20 cellular contexts compared by ENCODE assay signal in the genomic region with DNA sequence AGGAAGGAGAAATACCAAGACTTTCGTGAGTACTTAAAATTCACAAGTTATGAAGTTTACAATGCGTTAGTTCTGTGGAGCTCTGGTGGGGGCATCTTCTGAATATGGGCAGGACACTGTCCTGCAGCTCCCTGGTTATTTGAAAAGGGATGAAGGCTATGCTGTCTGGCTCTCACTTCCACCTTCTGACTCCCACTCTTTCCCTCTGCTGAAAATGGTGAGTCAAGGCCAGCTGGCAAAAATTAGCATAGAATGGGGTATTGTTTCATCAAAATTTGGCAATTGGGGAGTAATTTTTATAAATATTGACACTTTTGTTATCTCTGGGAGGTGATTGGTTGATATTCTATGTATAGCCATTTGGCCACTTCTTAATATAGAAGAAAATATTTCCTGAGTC.
DNase-seq lines count a peak whose midpoint lies in the region; ATAC-seq and TF ChIP-seq lines count a peak whose summit lies in the region.
"Had no signal": no experiment of that assay in that cellular context is flagged by ENCODE, and none has a peak within 500 bp of the region (broad histone marks: within the 10 kb centered on the region; RNA-seq: fewer than 3 reads in every experiment).

No MANE protein-coding gene starts in this region.

- DNase-seq in AG20443 (ENCODE audit: low spot score) (peak; percentile 32), GM23248 (peak; percentile 54), dermis blood vessel endothelial cell (peak; percentile 30), suprapubic skin (ENCODE audit: low spot score in 2 of 2) (no peak), COLO829 (ENCODE audit: low spot score) (no peak), psoas muscle (no peak)
- DNase-seq: 8988T; ACHN; BE2C; Caco-2; CD4-positive, alpha-beta memory T cell; DMS153; DND-41; GOT3; HFFc6 had no signal

- H3K4me3 ChIP-seq in GM23248 (peak overlapping the region; percentile 42; the same call in 1 of the 2 replicates), suprapubic skin (no peak overlapping the region), psoas muscle (no peak overlapping the region)
- H3K4me3 ChIP-seq: A549; BLaER1 treated with 17β-estradiol and CSF1 and Interleukin-3, amounts not matched to agents 10 nM and 100 nM; GM12878; HAP-1 had no signal

- no peaks in the 10 kb centered on the region for H4K20me1 ChIP-seq in GM23248 (ENCODE audit: insufficient read depth)
- H4K20me1 ChIP-seq: BLaER1 treated with 17β-estradiol and CSF1 and Interleukin-3, amounts not matched to agents 10 nM and 100 nM had no signal

- no peaks in the 10 kb centered on the region for H3K79me2 ChIP-seq in GM23248 (ENCODE audit: insufficient read depth)

- TF ChIP-seq POLR2A in suprapubic skin (IDR thresholded peaks at IDR 0.05) = no peak

- H3K9me3 ChIP-seq in GM23248 (ENCODE audit: low read depth) = no peaks in the 10 kb centered on the region
- H3K9me3 ChIP-seq in suprapubic skin = no peaks in the 10 kb centered on the region
- H3K9me3 ChIP-seq in psoas muscle = no peaks in the 10 kb centered on the region
- H3K9me3 ChIP-seq: A549; BE2C; BLaER1 treated with 17β-estradiol and CSF1 and Interleukin-3, amounts not matched to agents 10 nM and 100 nM; Caco-2; HAP-1 had no signal

- H3K4me2 ChIP-seq in GM23248 (ENCODE audit: unreplicated experiment) = peak overlapping the region; percentile 47
- H3K4me2 ChIP-seq: A549 had no signal

- no peak for TF ChIP-seq CTCF in suprapubic skin (IDR thresholded peaks at IDR 0.05)
- TF ChIP-seq CTCF in psoas muscle (IDR thresholded peaks at IDR 0.05) = no peak

- H3K9me2 ChIP-seq in GM23248 (ENCODE audit: insufficient read depth) = no peaks in the 10 kb centered on the region; the same call in 1 of the 2 replicates

- ATAC-seq in HG02981 (IDR thresholded peaks at IDR 0.05; ENCODE audit: unreplicated experiment) (no peak), psoas muscle (no peak)
- ATAC-seq: A549, GM12878 had no signal

- no peak overlapping the region for H3K9ac ChIP-seq in GM23248
- H3K9ac ChIP-seq: BLaER1 treated with 17β-estradiol and CSF1 and Interleukin-3, amounts not matched to agents 10 nM and 100 nM had no signal

- H2AFZ ChIP-seq in GM23248 = no peak overlapping the region

- H3K36me3 ChIP-seq in GM23248 (ENCODE audit: low read depth) (no peaks in the 10 kb centered on the region), suprapubic skin (no peaks in the 10 kb centered on the region), psoas muscle (ENCODE audit: insufficient read depth in 1 of 2, low read depth in 1 of 2) (no peaks in the 10 kb centered on the region)
- H3K36me3 ChIP-seq: BE2C; BLaER1 treated with 17β-estradiol and CSF1 and Interleukin-3, amounts not matched to agents 10 nM and 100 nM; HAP-1 had no signal

- no peaks in the 10 kb centered on the region for H3F3A ChIP-seq in GM23248 (ENCODE audit: insufficient read depth)

- WGBS in GM23248 (ENCODE audit: low coverage in 1 of 2, low lambda C conversion rate in 2 of 2, missing lambda C conversion rate in 2 of 2), 2 experiments = 4% methylated on average over 2 of the region's 2 CpGs
- WGBS in suprapubic skin = 75% methylated on average over 2 of the region's 2 CpGs
- WGBS in psoas muscle, 3 donors = 85 to 91% (median 87%) methylated on average over 2 of the region's 2 CpGs

- H3K27me3 ChIP-seq in GM23248 (replicated peaks; ENCODE audit: insufficient read depth) (no peaks in the 10 kb centered on the region), suprapubic skin (no peaks in the 10 kb centered on the region), psoas muscle (ENCODE audit: insufficient read depth in 3 of 3, low read length in 2 of 3) (no peaks in the 10 kb centered on the region)
- H3K27me3 ChIP-seq: BE2C; BLaER1 treated with 17β-estradiol and CSF1 and Interleukin-3, amounts not matched to agents 10 nM and 100 nM had no signal

- intact Hi-C loops in psoas muscle (cut with DNase I) = no loop called here

- TF ChIP-seq EP300 in suprapubic skin (IDR thresholded peaks at IDR 0.05) = no peak

- in situ Hi-C loops in GM23248 (cut with MboI) = no loop called here

- H3K27ac ChIP-seq in GM23248 (no peak overlapping the region), suprapubic skin (peak overlapping the region; percentile 37), psoas muscle (no peak overlapping the region)
- H3K27ac ChIP-seq: A549; BLaER1 treated with 17β-estradiol and CSF1 and Interleukin-3, amounts not matched to agents 10 nM and 100 nM had no signal

- peaks cover 15% of the 10 kb centered on the region for H3K4me1 ChIP-seq in GM23248 (ENCODE audit: insufficient read depth)
- H3K4me1 ChIP-seq in suprapubic skin = no peaks in the 10 kb centered on the region
- H3K4me1 ChIP-seq in psoas muscle = no peaks in the 10 kb centered on the region
- H3K4me1 ChIP-seq: BE2C had no signal

Comparison
In these comparisons a context has a peak if more than half of its experiments do, and no peak if none do; other contexts are left out.
1. DNase-seq: peak in AG20443 (single experiment), GM23248 (single experiment) and dermis blood vessel endothelial cell (single experiment); none in suprapubic skin (0 of 2), COLO829 (single experiment) and psoas muscle (0 of 2).